13 cellular contexts compared by ENCODE assay signal in the genomic region with DNA sequence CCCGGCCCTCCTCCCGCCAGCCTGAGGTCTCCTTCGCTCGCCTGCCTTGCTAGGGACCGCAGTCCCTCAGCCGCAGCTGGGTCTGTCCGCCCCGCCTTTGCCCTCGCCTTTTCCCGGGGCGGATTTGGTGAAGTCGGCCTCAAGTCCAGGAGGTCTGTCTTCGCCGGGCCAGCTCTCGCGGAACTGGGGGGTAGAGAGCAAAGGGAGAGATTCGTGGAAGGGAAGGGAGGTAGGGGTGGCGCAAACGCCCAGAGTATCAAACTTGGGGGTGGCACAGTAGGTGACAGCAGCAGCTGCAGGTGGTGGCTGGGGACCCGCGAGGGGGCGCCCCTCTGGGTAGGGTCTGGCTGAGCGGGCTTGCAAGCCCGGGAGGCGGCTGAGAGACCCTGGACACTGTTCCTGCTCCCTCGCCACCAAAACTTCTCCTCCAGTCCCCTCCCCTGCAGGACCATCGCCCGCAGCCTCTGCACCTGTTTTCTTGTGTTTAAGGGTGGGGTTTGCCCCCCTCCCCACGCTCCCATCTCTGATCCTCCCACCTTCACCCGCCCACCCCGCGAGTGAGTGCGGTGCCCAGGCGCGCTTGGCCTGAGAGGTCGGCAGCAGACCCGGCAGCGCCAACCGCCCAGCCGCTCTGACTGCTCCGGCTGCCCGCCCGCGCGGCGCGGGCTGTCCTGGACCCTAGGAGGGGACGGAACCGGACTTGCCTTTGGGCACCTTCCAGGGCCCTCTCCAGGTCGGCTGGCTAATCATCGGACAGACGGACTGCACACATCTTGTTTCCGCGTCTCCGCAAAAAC. TPM values are rescaled to one million over a fixed set of nuclear protein-coding genes. Genes with fewer than 3 reads are reported as not detected.
DNase-seq lines count a peak whose midpoint lies in the region; ATAC-seq and TF ChIP-seq lines count a peak whose summit lies in the region.
"Had no signal": no experiment of that assay in that cellular context is flagged by ENCODE, and none has a peak within 500 bp of the region (broad histone marks: within the 10 kb centered on the region; RNA-seq: fewer than 3 reads in every experiment).

A gene with protein sequence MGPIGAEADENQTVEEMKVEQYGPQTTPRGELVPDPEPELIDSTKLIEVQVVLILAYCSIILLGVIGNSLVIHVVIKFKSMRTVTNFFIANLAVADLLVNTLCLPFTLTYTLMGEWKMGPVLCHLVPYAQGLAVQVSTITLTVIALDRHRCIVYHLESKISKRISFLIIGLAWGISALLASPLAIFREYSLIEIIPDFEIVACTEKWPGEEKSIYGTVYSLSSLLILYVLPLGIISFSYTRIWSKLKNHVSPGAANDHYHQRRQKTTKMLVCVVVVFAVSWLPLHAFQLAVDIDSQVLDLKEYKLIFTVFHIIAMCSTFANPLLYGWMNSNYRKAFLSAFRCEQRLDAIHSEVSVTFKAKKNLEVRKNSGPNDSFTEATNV (plus strand): TSS at position 379 of the 797 bp plus-strand sequence. CDS start 5,304 bp downstream, outside the sequence.

- H3K9ac ChIP-seq in HUES6 (ENCODE audit: low read length), result peak within 1 kb of the TSS; percentile 11

- peak within 1 kb of the TSS; percentile 73 for H3K4me3 ChIP-seq in HUES6 (ENCODE audit: low read depth, low read length)
- no peak within 1 kb of the TSS for H3K4me3 ChIP-seq in left lung
- H3K4me3 ChIP-seq in stomach, result peak within 1 kb of the TSS; percentile 32 to 39 (median 36)
- H3K4me3 ChIP-seq: Peyer's patch, psoas muscle had no signal

- TF ChIP-seq CTCF in chondrocyte (IDR thresholded peaks at IDR 0.05) (no peak), left lung (IDR thresholded peaks at IDR 0.05) (no peak), stomach (IDR thresholded peaks at IDR 0.05) (no peak)

- no peak for TF ChIP-seq POLR2A in stomach (IDR thresholded peaks at IDR 0.05)

- no peak within 1 kb of the TSS for H3K27ac ChIP-seq in HUES6 (ENCODE audit: low read depth, low read length)
- no peak within 1 kb of the TSS for H3K27ac ChIP-seq in left lung
- H3K27ac ChIP-seq in stomach, result no peak within 1 kb of the TSS
- H3K27ac ChIP-seq: Peyer's patch, psoas muscle had no signal

- in situ Hi-C loops in G401 (cut with HindIII; ENCODE audit: low sequenced_read_pairs), result no loop called here

- TF ChIP-seq EP300 in stomach (IDR thresholded peaks at IDR 0.05), result no peak

- no peaks in the 10 kb centered on the region for H3K36me3 Mint-ChIP-seq in chondrocyte (ENCODE audit: low read depth)
- peaks cover 4% of the 10 kb centered on the region for H3K36me3 Mint-ChIP-seq in activated T-helper 17 cell treated with anti-CD3 and anti-CD28 coated beads, Interleukin-2, amount 50 U/mL, for 72 hours (ENCODE audit: low read depth)
- H3K36me3 Mint-ChIP-seq: activated naive CD4-positive, alpha-beta T cell treated with anti-CD3 and anti-CD28 coated beads, Interleukin-2, amount 50 U/mL, for 24 hours had no signal

- H3K4me1 ChIP-seq in HUES6 (ENCODE audit: control insufficient read depth, insufficient read depth, low read length), result peaks cover 7% of the 10 kb centered on the region; the same call in 1 of the 2 replicates
- peaks cover 0 to 4% of the 10 kb centered on the region in 2 donors for H3K4me1 ChIP-seq in left lung
- H3K4me1 ChIP-seq in stomach, result peaks cover 13 to 18% (median 16%) of the 10 kb centered on the region in 4 donors
- H3K4me1 ChIP-seq: Peyer's patch, psoas muscle had no signal

- peaks cover 18% of the 10 kb centered on the region for H3K4me1 Mint-ChIP-seq in chondrocyte (ENCODE audit: low read depth)
- H3K4me1 Mint-ChIP-seq in activated T-helper 17 cell treated with anti-CD3 and anti-CD28 coated beads, Interleukin-2, amount 50 U/mL, for 72 hours, result no peaks in the 10 kb centered on the region
- H3K4me1 Mint-ChIP-seq: activated naive CD4-positive, alpha-beta T cell treated with anti-CD3 and anti-CD28 coated beads, Interleukin-2, amount 50 U/mL, for 24 hours had no signal

- peak; percentile 64 for DNase-seq in chondrocyte (ENCODE audit: low spot score)
- peak in 1 of 2 donors; percentile 71 for DNase-seq in left lung
- no peak for DNase-seq in stomach
- DNase-seq in G401 (ENCODE audit: low spot score), result no peak
- no peak for DNase-seq in activated naive CD4-positive, alpha-beta T cell (lab: John Stamatoyannopoulos, UW)
- DNase-seq: activated CD4-positive, alpha-beta T cell treated with anti-CD3 and anti-CD28 coated beads for 1 hour; Peyer's patch had no signal

- H3K36me3 ChIP-seq in HUES6 (ENCODE audit: control insufficient read depth, insufficient read depth, low read length) (no peaks in the 10 kb centered on the region), left lung (no peaks in the 10 kb centered on the region), stomach (no peaks in the 10 kb centered on the region)
- H3K36me3 ChIP-seq: Peyer's patch had no signal

- ATAC-seq in left lung, result peak; percentile 58
- no peak for ATAC-seq in activated T-helper 17 cell treated with anti-CD3 and anti-CD28 coated beads, Interleukin-2, amount 50 U/mL, for 72 hours (replicated peaks)
- ATAC-seq in GM19467 (IDR thresholded peaks at IDR 0.05; ENCODE audit: unreplicated experiment), result no peak
- ATAC-seq: psoas muscle had no signal

- peak within 1 kb of the TSS; percentile 58 for H3K4me3 Mint-ChIP-seq in chondrocyte (ENCODE audit: unreplicated experiment)
- H3K4me3 Mint-ChIP-seq in activated T-helper 17 cell treated with anti-CD3 and anti-CD28 coated beads, Interleukin-2, amount 50 U/mL, for 72 hours, result no peak within 1 kb of the TSS
- H3K4me3 Mint-ChIP-seq: activated naive CD4-positive, alpha-beta T cell treated with anti-CD3 and anti-CD28 coated beads, Interleukin-2, amount 50 U/mL, for 24 hours had no signal

- 2 to 6% (median 4%) methylated on average over 43 to 55 of the region's 55 CpGs for WGBS in stomach, 5 donors

- intact Hi-C loops in left lung (cut with DNase I) (no loop called here), stomach (cut with DNase I; ENCODE audit: low total_unique reads) (no loop called here)

- H3K27me3 Mint-ChIP-seq in chondrocyte (ENCODE audit: low read depth), result peaks cover 62% of the 10 kb centered on the region
- H3K27me3 Mint-ChIP-seq in activated T-helper 17 cell treated with anti-CD3 and anti-CD28 coated beads, Interleukin-2, amount 50 U/mL, for 72 hours, result peaks cover 31% of the 10 kb centered on the region

- peaks cover 59% of the 10 kb centered on the region for H3K27me3 ChIP-seq in HUES6 (ENCODE audit: control insufficient read depth, insufficient read depth, low read length)
- H3K27me3 ChIP-seq in left lung, result peaks cover 32 to 47% of the 10 kb centered on the region in 2 donors
- peaks cover 4 to 49% (median 30%) of the 10 kb centered on the region in 3 donors for H3K27me3 ChIP-seq in stomach
- H3K27me3 ChIP-seq: Peyer's patch had no signal

- peak within 1 kb of the TSS; percentile 29 for H3K27ac Mint-ChIP-seq in chondrocyte (ENCODE audit: unreplicated experiment)
- H3K27ac Mint-ChIP-seq in activated T-helper 17 cell treated with anti-CD3 and anti-CD28 coated beads, Interleukin-2, amount 50 U/mL, for 72 hours, result no peak within 1 kb of the TSS
- H3K27ac Mint-ChIP-seq: activated naive CD4-positive, alpha-beta T cell treated with anti-CD3 and anti-CD28 coated beads, Interleukin-2, amount 50 U/mL, for 24 hours had no signal

- H3K9me3 ChIP-seq in HUES6 (ENCODE audit: control insufficient read depth, insufficient read depth, low read depth, low read length), result no peaks in the 10 kb centered on the region
- H3K9me3 ChIP-seq in left lung, result no peaks in the 10 kb centered on the region
- no peaks in the 10 kb centered on the region for H3K9me3 ChIP-seq in stomach
- H3K9me3 ChIP-seq: Peyer's patch, psoas muscle had no signal

- H3K9me3 Mint-ChIP-seq in chondrocyte (ENCODE audit: low read depth), result no peaks in the 10 kb centered on the region
- H3K9me3 Mint-ChIP-seq in activated T-helper 17 cell treated with anti-CD3 and anti-CD28 coated beads, Interleukin-2, amount 50 U/mL, for 72 hours, result no peaks in the 10 kb centered on the region
- H3K9me3 Mint-ChIP-seq: activated naive CD4-positive, alpha-beta T cell treated with anti-CD3 and anti-CD28 coated beads, Interleukin-2, amount 50 U/mL, for 24 hours had no signal

RNA-seq across cellular contexts. Expression of the gene that starts here (rescaled TPM):
- total RNA-seq in chondrocyte (not detected in 3 replicates), left lung (under 1 TPM in 1 of 2 donors, not detected in 1; 0.13 TPM), stomach (1 to 10 TPM in 1 of 5 donors, under 1 TPM in 1, not detected in 3; 0.58 to 1.8 TPM)
- under 1 TPM in 1 of 3 donors, not detected in 2; 0.08 TPM for polyA plus RNA-seq in stomach
- 0.51 and 0.62 TPM in 2 replicates for total RNA-seq in G401 (2014; rRNA removed; shearing (Covaris generic))
- not detected for total RNA-seq in activated T-helper 17 cell treated with anti-CD3 and anti-CD28 coated beads, Interleukin-2, amount 50 U/mL, for 72 hours
- total RNA-seq: LHCN-M2, psoas muscle had no signal
- polyA plus RNA-seq: psoas muscle had no signal

Comparison
In these comparisons a context has a peak if more than half of its experiments do, and no peak if none do; other contexts are left out.
1. Peak in DNase-seq in chondrocyte; RNA of the gene not detected or under 1 TPM.
2. Peak in ATAC-seq in left lung; RNA of the gene not detected or under 1 TPM.
3. H3K4me3 ChIP-seq: peak in HUES6 (single experiment) and stomach (4 of 4); none in left lung (0 of 2).